ENCODE assay signal across 22 cellular contexts in the genomic region with DNA sequence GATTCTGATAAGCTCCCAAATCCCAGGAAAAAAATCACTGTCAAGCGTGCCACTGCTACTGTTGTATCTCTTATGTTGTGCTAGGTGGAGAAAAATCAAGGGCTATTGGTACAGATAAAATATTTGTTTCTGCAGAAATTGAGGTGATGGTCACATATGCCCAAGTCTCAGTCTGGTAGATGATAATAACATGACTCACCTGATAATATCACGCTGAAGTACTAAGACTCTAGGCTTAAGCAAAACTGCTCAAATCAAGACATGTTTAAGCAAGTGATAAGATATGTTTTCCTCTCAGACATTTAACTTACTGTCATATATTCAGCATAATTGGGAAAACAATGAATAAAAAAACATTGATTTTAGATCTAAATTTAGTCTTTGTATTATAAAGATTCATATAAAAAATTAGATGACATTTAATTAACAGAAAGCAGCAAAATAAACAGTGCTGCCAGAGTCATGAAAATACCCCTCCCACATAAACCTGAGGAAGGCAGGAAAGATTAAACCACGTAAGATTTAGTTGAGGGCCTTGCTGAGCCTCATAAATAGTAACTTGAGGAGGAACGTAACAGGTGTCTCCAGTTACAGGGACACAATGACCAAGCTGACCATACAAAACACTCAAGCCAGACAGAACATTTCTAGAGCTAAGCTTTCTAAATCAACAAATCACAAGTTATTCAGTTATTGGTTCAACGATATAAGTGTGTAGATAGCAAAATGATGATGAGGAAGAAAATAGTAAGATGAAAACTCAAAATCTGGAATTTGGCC.
"Had no signal": no experiment of that assay in that cellular context is flagged by ENCODE, and none has a peak within 500 bp of the region (broad histone marks: within the 10 kb centered on the region; RNA-seq: fewer than 3 reads in every experiment).

No MANE protein-coding gene starts in this region.

- H3K27me3 Mint-ChIP-seq: activated CD4-positive, alpha-beta memory T cell treated with anti-CD3 and anti-CD28 coated beads, Interleukin-2, amount 10 ng/mL, durations not matched to agents 7 days and 5 days; activated CD4-positive, alpha-beta T cell treated with anti-CD3 and anti-CD28 coated beads for 36 hours; activated CD8-positive, alpha-beta memory T cell treated with anti-CD3 and anti-CD28 coated beads, Interleukin-2, amount 10 ng/mL, durations not matched to agents 7 days and 5 days; activated naive CD8-positive, alpha-beta T cell treated with anti-CD3 and anti-CD28 coated beads for 36 hours; memory B cell; naive thymus-derived CD8-positive, alpha-beta T cell; type B pancreatic cell had no signal

- H3K36me3 Mint-ChIP-seq: WTC11 had no signal

- DNase-seq: activated CD4-positive, alpha-beta memory T cell treated with anti-CD3 and anti-CD28 coated beads, Interleukin-2, amount 10 ng/mL, durations not matched to agents 7 days and 5 days; activated CD4-positive, alpha-beta T cell treated with anti-CD3 and anti-CD28 coated beads for 36 hours; activated CD8-positive, alpha-beta memory T cell treated with anti-CD3 and anti-CD28 coated beads, Interleukin-2, amount 10 ng/mL, durations not matched to agents 7 days and 5 days; activated naive CD8-positive, alpha-beta T cell treated with anti-CD3 and anti-CD28 coated beads for 36 hours; amniotic stem cell; dermis blood vessel endothelial cell; effector memory CD4-positive, alpha-beta T cell; esophagus squamous epithelium; hippocampal formation; left ventricle myocardium superior; mucosa of descending colon; naive thymus-derived CD8-positive, alpha-beta T cell; stimulated activated CD4-positive, alpha-beta T cell treated with anti-CD3 and anti-CD28 coated beads, Interleukin-4, amount 100 ng/mL, for 24 hours; stomach had no signal

- H3K36me3 ChIP-seq: cardiac muscle cell, esophagus squamous epithelium, neutrophil, stomach had no signal

- H3K27ac ChIP-seq: cardiac muscle cell, esophagus squamous epithelium, neutrophil, parathyroid adenoma, stomach had no signal

- H3K27ac Mint-ChIP-seq: activated CD4-positive, alpha-beta memory T cell treated with anti-CD3 and anti-CD28 coated beads, Interleukin-2, amount 10 ng/mL, durations not matched to agents 7 days and 5 days; activated CD4-positive, alpha-beta T cell treated with anti-CD3 and anti-CD28 coated beads for 36 hours; activated CD8-positive, alpha-beta memory T cell treated with anti-CD3 and anti-CD28 coated beads, Interleukin-2, amount 10 ng/mL, durations not matched to agents 7 days and 5 days; activated naive CD8-positive, alpha-beta T cell treated with anti-CD3 and anti-CD28 coated beads for 36 hours; memory B cell; naive thymus-derived CD8-positive, alpha-beta T cell; stimulated activated effector memory CD8-positive, alpha-beta T cell treated with anti-CD3 and anti-CD28 coated beads, Interleukin-12 subunit alpha, Interleukin-12 subunit beta, amount 100 ng/mL, for 72 hours; T-helper 2 cell treated with Interferon-gamma antibody and Interleukin-4, amounts not matched to agents 5 μg/mL and 100 μg/mL, for 36 hours; type B pancreatic cell; WTC11 had no signal

- H3K4me3 ChIP-seq: cardiac muscle cell, esophagus squamous epithelium, mucosa of descending colon, stomach had no signal

- H3K9me3 Mint-ChIP-seq: activated CD4-positive, alpha-beta memory T cell treated with anti-CD3 and anti-CD28 coated beads, Interleukin-2, amount 10 ng/mL, durations not matched to agents 7 days and 5 days; activated naive CD8-positive, alpha-beta T cell treated with anti-CD3 and anti-CD28 coated beads for 36 hours; memory B cell; naive thymus-derived CD8-positive, alpha-beta T cell; stimulated activated effector memory CD8-positive, alpha-beta T cell treated with anti-CD3 and anti-CD28 coated beads, Interleukin-12 subunit alpha, Interleukin-12 subunit beta, amount 100 ng/mL, for 72 hours; T-helper 2 cell treated with Interferon-gamma antibody and Interleukin-4, amounts not matched to agents 5 μg/mL and 100 μg/mL, for 36 hours; type B pancreatic cell; WTC11 had no signal

- H3K4me3 Mint-ChIP-seq: activated CD4-positive, alpha-beta memory T cell treated with anti-CD3 and anti-CD28 coated beads, Interleukin-2, amount 10 ng/mL, durations not matched to agents 7 days and 5 days; activated CD4-positive, alpha-beta T cell treated with anti-CD3 and anti-CD28 coated beads for 36 hours; activated CD8-positive, alpha-beta memory T cell treated with anti-CD3 and anti-CD28 coated beads, Interleukin-2, amount 10 ng/mL, durations not matched to agents 7 days and 5 days; activated naive CD8-positive, alpha-beta T cell treated with anti-CD3 and anti-CD28 coated beads for 36 hours; memory B cell; naive thymus-derived CD8-positive, alpha-beta T cell; stimulated activated effector memory CD8-positive, alpha-beta T cell treated with anti-CD3 and anti-CD28 coated beads, Interleukin-12 subunit alpha, Interleukin-12 subunit beta, amount 100 ng/mL, for 72 hours; T-helper 2 cell treated with Interferon-gamma antibody and Interleukin-4, amounts not matched to agents 5 μg/mL and 100 μg/mL, for 36 hours; type B pancreatic cell; WTC11 had no signal

- H3K9me3 ChIP-seq: esophagus squamous epithelium, mucosa of descending colon, neutrophil, stomach had no signal

- H3K4me1 ChIP-seq: esophagus squamous epithelium, parathyroid adenoma, stomach had no signal

- H3K4me1 Mint-ChIP-seq: activated CD4-positive, alpha-beta memory T cell treated with anti-CD3 and anti-CD28 coated beads, Interleukin-2, amount 10 ng/mL, durations not matched to agents 7 days and 5 days; activated CD4-positive, alpha-beta T cell treated with anti-CD3 and anti-CD28 coated beads for 36 hours; activated CD8-positive, alpha-beta memory T cell treated with anti-CD3 and anti-CD28 coated beads, Interleukin-2, amount 10 ng/mL, durations not matched to agents 7 days and 5 days; stimulated activated effector memory CD8-positive, alpha-beta T cell treated with anti-CD3 and anti-CD28 coated beads, Interleukin-12 subunit alpha, Interleukin-12 subunit beta, amount 100 ng/mL, for 72 hours had no signal
